8 cellular contexts compared by ENCODE assay signal in genomic region chr9:127979333-127980055, GRCh38. TPM values are rescaled to one million over a fixed set of nuclear protein-coding genes. Genes with fewer than 3 reads are reported as not detected.
DNase-seq lines count a peak whose midpoint lies in the region; TF ChIP-seq lines count a peak whose summit lies in the region.

No MANE protein-coding gene starts in this region.

- peak overlapping the region; percentile 62 for H3K27ac Mint-ChIP-seq in neural crest cell (ENCODE audit: unreplicated experiment)

- peaks cover 56% of the 10 kb centered on the region for H3K4me1 Mint-ChIP-seq in neural crest cell

- in situ Hi-C loops in KBM-7 (cut with MboI; ENCODE audit: low pct_unique_long_range_greater_than_20kb, low sequenced_read_pairs): no loop called here

- no peaks in the 10 kb centered on the region for H3K27me3 Mint-ChIP-seq in neural crest cell (ENCODE audit: low read depth)

- TF ChIP-seq CTCF in fibroblast of villous mesenchyme (IDR thresholded peaks at IDR 0.05; ENCODE audit: insufficient read depth, low read depth, low read length): no peak
- TF ChIP-seq CTCF in neural crest cell (conservative IDR thresholded peaks at IDR 0.05): no peak

- H3K36me3 Mint-ChIP-seq in neural crest cell (ENCODE audit: low read depth): no peaks in the 10 kb centered on the region

- peak; percentile 73 for DNase-seq in activated effector memory CD4-positive, alpha-beta T cell treated with anti-CD3 and anti-CD28 coated beads, Interleukin-2, amount 50 U/mL, for 16 hours
- no peak for DNase-seq in activated effector memory CD4-positive, alpha-beta T cell treated with Interleukin-2 at 50 U/mL for 16 hours
- peak; percentile 50 for DNase-seq in KBM-7
- peak; percentile 74 for DNase-seq in activated CD8-positive, alpha-beta memory T cell treated with anti-CD3 and anti-CD28 coated beads, Interleukin-2, amount 50 U/mL, for 48 hours
- peak; percentile 62 for DNase-seq in fibroblast of villous mesenchyme (ENCODE audit: low read depth)
- peak; percentile 18 for DNase-seq in neural crest cell (ENCODE audit: low read depth, low spot score)
- DNase-seq in cortex of kidney (lab: John Stamatoyannopoulos, UW): no peak
- no peak for DNase-seq in NCI-H510A treated with DMSO at 0.1 percent for 48 hours (lab: John Stamatoyannopoulos, UW)

- peak overlapping the region; percentile 97 for H3K4me3 Mint-ChIP-seq in neural crest cell

- H3K9me3 Mint-ChIP-seq in neural crest cell: no peaks in the 10 kb centered on the region

- H3K4me3 ChIP-seq in fibroblast of villous mesenchyme (ENCODE audit: low read depth, low read length): peak overlapping the region; percentile 88

RNA-seq across cellular contexts. Expression of gene EEIG1, which starts 1.3 kb away (rescaled TPM):
- total RNA-seq in fibroblast of villous mesenchyme (15.5 and 16.4 TPM in 2 replicates), neural crest cell (53.5 and 71.1 TPM in 2 replicates)

RNA-seq across cellular contexts. Expression of gene DPM2, which starts 41.8 kb away (rescaled TPM):
- total RNA-seq in fibroblast of villous mesenchyme (11.2 and 11.9 TPM in 2 replicates), neural crest cell (52.2 and 59.1 TPM in 2 replicates)

RNA-seq across cellular contexts. Expression of gene PIP5KL1, which starts 48.9 kb away (rescaled TPM):
- total RNA-seq in fibroblast of villous mesenchyme (2.6 and 3.5 TPM in 2 replicates), neural crest cell (2.6 and 3.4 TPM in 2 replicates)

Comparison
In these comparisons a context has a peak if more than half of its experiments do, and no peak if none do; other contexts are left out.
1. DNase-seq: peak in activated effector memory CD4-positive, alpha-beta T cell treated with anti-CD3 and anti-CD28 coated beads, Interleukin-2, amount 50 U/mL, for 16 hours (single experiment), KBM-7 (single experiment), activated CD8-positive, alpha-beta memory T cell treated with anti-CD3 and anti-CD28 coated beads, Interleukin-2, amount 50 U/mL, for 48 hours (single experiment), fibroblast of villous mesenchyme (single experiment) and neural crest cell (single experiment); none in activated effector memory CD4-positive, alpha-beta T cell treated with Interleukin-2 at 50 U/mL for 16 hours (single experiment), cortex of kidney (single experiment) and NCI-H510A treated with DMSO at 0.1 percent for 48 hours (single experiment).